In genomic region chr19:3975637-3976087, GRCh38 we compare ENCODE assay signal across 7 cellular contexts. TPM values are rescaled to one million over a fixed set of nuclear protein-coding genes. Genes with fewer than 3 reads are reported as not detected.
DNase-seq lines count a peak whose midpoint lies in the region; ATAC-seq and TF ChIP-seq lines count a peak whose summit lies in the region.
"Had no signal": no experiment of that assay in that cellular context is flagged by ENCODE, and none has a peak within 500 bp of the region (broad histone marks: within the 10 kb centered on the region; RNA-seq: fewer than 3 reads in every experiment).

No MANE protein-coding gene starts in this region.

- H2BK5ac ChIP-seq in trophoblast cell (ENCODE audit: low read depth, low read length, poor library complexity), result no peak overlapping the region

- no peak overlapping the region for H4K12ac ChIP-seq in trophoblast cell (ENCODE audit: low read depth, low read length)

- H4K8ac ChIP-seq in trophoblast cell (ENCODE audit: low read depth, low read length), result no peak overlapping the region

- H3K18ac ChIP-seq in trophoblast cell (ENCODE audit: low read length), result no peak overlapping the region

- no peaks in the 10 kb centered on the region for H3K27me3 ChIP-seq in trophoblast cell (ENCODE audit: insufficient read depth, low read length)

- H3K4me1 ChIP-seq in trophoblast cell (ENCODE audit: control insufficient read depth in 1 of 2, insufficient read depth in 2 of 2, low read length in 2 of 2), result no peaks in the 10 kb centered on the region

- DNase-seq in activated T-cell treated with anti-CD3 and anti-CD28 coated beads, Interleukin-2, amount 50 U/mL, for 1 hour, result peak; percentile 30
- no peak for DNase-seq in activated T-cell treated with anti-CD3 and anti-CD28 coated beads for 4 hours
- DNase-seq in trophoblast cell, result peak in 1 of 2 donors; percentile 56
- DNase-seq in epidermal melanocyte (ENCODE audit: insufficient read length, low spot score), result no peak
- DNase-seq in GM03348 (ENCODE audit: low spot score), result no peak

- no peak overlapping the region for H3K27ac ChIP-seq in trophoblast cell (ENCODE audit: low read depth, low read length)

- H2BK12ac ChIP-seq in trophoblast cell (ENCODE audit: low read length), result no peak overlapping the region

- H4K91ac ChIP-seq in trophoblast cell (ENCODE audit: low read depth, low read length), result no peak overlapping the region

- peaks cover 2% of the 10 kb centered on the region for H3K79me1 ChIP-seq in trophoblast cell (ENCODE audit: low read length)

- no peak overlapping the region for H3K14ac ChIP-seq in trophoblast cell (ENCODE audit: low read length)

- no peak overlapping the region for H3K4me2 ChIP-seq in trophoblast cell (ENCODE audit: low read length)

- H2AK5ac ChIP-seq in trophoblast cell (ENCODE audit: low read length), result no peak overlapping the region

- peaks cover 11% of the 10 kb centered on the region for H3K9me3 ChIP-seq in trophoblast cell (ENCODE audit: insufficient read depth, low read depth, low read length)

- peak overlapping the region; percentile 4 for H3K9ac ChIP-seq in trophoblast cell (ENCODE audit: low read length)

- peaks cover 59 to 60% of the 10 kb centered on the region in 2 experiments for H3K36me3 ChIP-seq in trophoblast cell (ENCODE audit: control insufficient read depth in 1 of 2, insufficient read depth in 2 of 2, low read length in 2 of 2)

- H2BK120ac ChIP-seq in trophoblast cell (ENCODE audit: insufficient read depth, low read length, poor library complexity), result no peak overlapping the region

- H3K23ac ChIP-seq in trophoblast cell (ENCODE audit: low read length), result no peak overlapping the region

- no peak overlapping the region for H3K4me3 ChIP-seq in trophoblast cell (ENCODE audit: low read depth, low read length)

- H2AFZ ChIP-seq in trophoblast cell (ENCODE audit: insufficient read depth, low read length, poor library complexity), result no peak overlapping the region

- no CpG with 5 or more reads among the region's 14 CpGs for WGBS in trophoblast cell (ENCODE audit: extremely low coverage, insufficient coverage, insufficient read length)

- peaks cover 2% of the 10 kb centered on the region for H3K79me2 ChIP-seq in trophoblast cell (ENCODE audit: control insufficient read depth, insufficient read depth, low read length, poor library complexity)

- no peak for ATAC-seq in SK-N-SH treated with all-trans-retinoic acid at 6 μM for 48 hours
- ATAC-seq: sciatic nerve had no signal

- H3K4ac ChIP-seq in trophoblast cell (ENCODE audit: low read depth, low read length), result no peak overlapping the region

TF ChIP-seq in SK-N-SH treated with all-trans-retinoic acid at 6 μM for 48 hours, 23 proteins besides CTCF, POLR2A, EP300 and RAD21:
- TF ChIP-seq ARNTL (CRISPR knock-in tag; IDR thresholded peaks at IDR 0.05; ENCODE audit: borderline replicate concordance, low read depth) (no peak), GLIS3 (CRISPR knock-in tag; IDR thresholded peaks at IDR 0.05) (no peak), POU6F1 (CRISPR knock-in tag; IDR thresholded peaks at IDR 0.05; ENCODE audit: borderline replicate concordance, low read depth) (no peak), CREB5 (CRISPR knock-in tag; IDR thresholded peaks at IDR 0.05; ENCODE audit: low read depth) (0 out of 2 replicates have a peak, but pooled peaks have one; percentile 34)

RNA-seq across cellular contexts. Expression of gene DAPK3, which starts 4.8 kb away (rescaled TPM):
- polyA plus RNA-seq in trophoblast cell (2013), result 151 and 155 TPM in 2 replicates

RNA-seq across cellular contexts. Expression of gene EEF2, which starts 9.6 kb away (rescaled TPM):
- polyA plus RNA-seq in trophoblast cell (2013), result 1,711 and 1,770 TPM in 2 replicates

RNA-seq across cellular contexts. Expression of gene PIAS4, which starts 31.9 kb away (rescaled TPM):
- polyA plus RNA-seq in trophoblast cell (2013), result 73.6 and 81.3 TPM in 2 replicates

RNA-seq across cellular contexts. Expression of gene NMRK2, which starts 42.8 kb away (rescaled TPM):
- polyA plus RNA-seq in trophoblast cell (2013), result 4.5 and 5.6 TPM in 2 replicates
